In the genomic region with DNA sequence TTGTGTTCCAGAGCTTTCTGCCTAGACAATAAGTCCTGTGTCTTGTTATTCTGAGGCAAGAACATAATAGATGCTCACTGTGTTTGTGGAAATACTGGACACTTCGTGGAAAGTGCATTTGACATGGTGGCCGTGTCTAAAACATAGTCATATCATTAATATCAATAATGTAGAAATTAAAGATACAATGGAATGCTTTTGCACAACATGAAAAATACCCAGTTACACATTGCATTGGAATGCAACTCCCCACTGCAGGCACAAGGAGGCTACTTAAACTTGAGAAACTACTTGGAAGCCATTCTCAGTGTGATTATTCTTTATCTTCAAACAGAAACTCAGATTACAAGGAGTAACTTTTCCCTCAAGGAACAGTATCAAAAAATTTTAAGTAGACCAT, we compare ENCODE assay signal across 14 cellular contexts.
A peak's percentile ranks its signal among the peaks of the same experiment; 100 is the strongest.
DNase-seq lines count a peak whose midpoint lies in the region; ATAC-seq and TF ChIP-seq lines count a peak whose summit lies in the region.
"Had no signal": no experiment of that assay in that cellular context is flagged by ENCODE, and none has a peak within 500 bp of the region (broad histone marks: within the 10 kb centered on the region; RNA-seq: fewer than 3 reads in every experiment).

No MANE protein-coding gene starts in this region.

- no peaks in the 10 kb centered on the region for H3K9me3 ChIP-seq in left lung
- H3K9me3 ChIP-seq: esophagus squamous epithelium, Peyer's patch had no signal

- H3K9me3 Mint-ChIP-seq in chondrocyte (ENCODE audit: low read depth) = no peaks in the 10 kb centered on the region
- no peaks in the 10 kb centered on the region for H3K9me3 Mint-ChIP-seq in activated naive CD8-positive, alpha-beta T cell treated with anti-CD3 and anti-CD28 coated beads for 36 hours

- DNase-seq in AG08395 (ENCODE audit: low spot score) (peak; percentile 39), HT1080 (ENCODE audit: low read depth) (peak; percentile 64), chondrocyte (ENCODE audit: low spot score) (no peak), left lung (peak in 1 of 2 donors; percentile 32), NCI-H526 (lab: John Stamatoyannopoulos, UW) (no peak), NCI-H2029 treated with DMSO at 0.1 percent for 48 hours (lab: John Stamatoyannopoulos, UW) (no peak)
- DNase-seq in activated naive CD8-positive, alpha-beta T cell treated with anti-CD3 and anti-CD28 coated beads for 36 hours = no peak
- DNase-seq: activated CD4-positive, alpha-beta T cell treated with anti-CD3 and anti-CD28 coated beads, Interleukin-2, amount 10 ng/mL, durations not matched to agents 24 days and 14 days; esophagus squamous epithelium; NCI-H1436 treated with DMSO at 0.1 percent for 48 hours; Peyer's patch; stimulated activated CD4-positive, alpha-beta T cell treated with anti-CD3 and anti-CD28 coated beads, Interleukin-4, amount 100 ng/mL, for 1 hour had no signal

- no peaks in the 10 kb centered on the region for H3K27me3 Mint-ChIP-seq in chondrocyte (ENCODE audit: low read depth)
- H3K27me3 Mint-ChIP-seq in activated naive CD8-positive, alpha-beta T cell treated with anti-CD3 and anti-CD28 coated beads for 36 hours = no peaks in the 10 kb centered on the region
- H3K27me3 Mint-ChIP-seq: activated CD4-positive, alpha-beta T cell treated with anti-CD3 and anti-CD28 coated beads, Interleukin-2, amount 10 ng/mL, durations not matched to agents 24 days and 14 days; activated naive CD8-positive, alpha-beta T cell had no signal

- peak overlapping the region in 1 of 2 donors; percentile 71 for H3K27ac ChIP-seq in left lung
- H3K27ac ChIP-seq: esophagus squamous epithelium, Peyer's patch had no signal

- intact Hi-C loops in left lung (cut with DNase I) = no loop called here

- no peaks in the 10 kb centered on the region for H3K36me3 Mint-ChIP-seq in chondrocyte (ENCODE audit: low read depth)
- H3K36me3 Mint-ChIP-seq in activated naive CD8-positive, alpha-beta T cell treated with anti-CD3 and anti-CD28 coated beads for 36 hours = no peaks in the 10 kb centered on the region
- H3K36me3 Mint-ChIP-seq: activated naive CD8-positive, alpha-beta T cell had no signal

- H3K4me1 ChIP-seq in left lung = no peaks in the 10 kb centered on the region
- H3K4me1 ChIP-seq: Peyer's patch had no signal

- H3K4me3 ChIP-seq in left lung = no peak overlapping the region
- H3K4me3 ChIP-seq: esophagus squamous epithelium, Peyer's patch had no signal

- no peaks in the 10 kb centered on the region for H3K36me3 ChIP-seq in left lung
- H3K36me3 ChIP-seq: esophagus squamous epithelium, Peyer's patch had no signal

- H3K4me3 Mint-ChIP-seq in chondrocyte (ENCODE audit: unreplicated experiment) = no peak overlapping the region
- H3K4me3 Mint-ChIP-seq in activated naive CD8-positive, alpha-beta T cell treated with anti-CD3 and anti-CD28 coated beads for 36 hours = no peak overlapping the region
- H3K4me3 Mint-ChIP-seq: activated CD4-positive, alpha-beta T cell treated with anti-CD3 and anti-CD28 coated beads, Interleukin-2, amount 10 ng/mL, durations not matched to agents 24 days and 14 days; activated naive CD8-positive, alpha-beta T cell had no signal

- TF ChIP-seq CTCF in chondrocyte (IDR thresholded peaks at IDR 0.05) = peak; percentile 63
- TF ChIP-seq CTCF in left lung (IDR thresholded peaks at IDR 0.05) = no peak

- ATAC-seq in left lung (peak; percentile 92), GM18861 (IDR thresholded peaks at IDR 0.05; ENCODE audit: unreplicated experiment) (no peak)

- no peaks in the 10 kb centered on the region for H3K27me3 ChIP-seq in left lung
- H3K27me3 ChIP-seq: esophagus squamous epithelium, Peyer's patch had no signal

- H3K4me1 Mint-ChIP-seq in chondrocyte (ENCODE audit: low read depth) = peaks cover 26% of the 10 kb centered on the region
- H3K4me1 Mint-ChIP-seq in activated naive CD8-positive, alpha-beta T cell treated with anti-CD3 and anti-CD28 coated beads for 36 hours = no peaks in the 10 kb centered on the region
- H3K4me1 Mint-ChIP-seq: activated CD4-positive, alpha-beta T cell treated with anti-CD3 and anti-CD28 coated beads, Interleukin-2, amount 10 ng/mL, durations not matched to agents 24 days and 14 days had no signal

- peak overlapping the region; percentile 46 for H3K27ac Mint-ChIP-seq in chondrocyte (ENCODE audit: unreplicated experiment)
- H3K27ac Mint-ChIP-seq in activated naive CD8-positive, alpha-beta T cell treated with anti-CD3 and anti-CD28 coated beads for 36 hours = no peak overlapping the region
- H3K27ac Mint-ChIP-seq: activated CD4-positive, alpha-beta T cell treated with anti-CD3 and anti-CD28 coated beads, Interleukin-2, amount 10 ng/mL, durations not matched to agents 24 days and 14 days; activated naive CD8-positive, alpha-beta T cell had no signal

Comparison
In these comparisons a context has a peak if more than half of its experiments do, and no peak if none do; other contexts are left out.
1. DNase-seq: peak in AG08395 (single experiment) and HT1080 (single experiment); none in chondrocyte (single experiment), NCI-H526 (0 of 2), activated naive CD8-positive, alpha-beta T cell treated with anti-CD3 and anti-CD28 coated beads for 36 hours (single experiment) and NCI-H2029 treated with DMSO at 0.1 percent for 48 hours (single experiment).